1 cellular context compared by ENCODE assay signal in genomic region chr12:45279916-45280547, GRCh38.
TF ChIP-seq lines count a peak whose summit lies in the region.

No MANE protein-coding gene starts in this region.

TF ChIP-seq in K562, 482 proteins besides CTCF, POLR2A, EP300 and RAD21 (continued from another document):
- no peak for TF ChIP-seq CTCFL (IDR thresholded peaks at IDR 0.05; ENCODE audit: borderline replicate concordance, insufficient read depth, low read depth, low read length, poor library complexity, severe bottlenecking)
- no peak for TF ChIP-seq CLOCK (CRISPR knock-in tag; IDR thresholded peaks at IDR 0.05; ENCODE audit: borderline replicate concordance)
- peak; percentile 70 for TF ChIP-seq NFE2 (IDR thresholded peaks at IDR 0.05; ENCODE audit: low read depth)
- TF ChIP-seq CBFA2T2 (conservative IDR thresholded peaks at IDR 0.05) = peak; percentile 58
- TF ChIP-seq TRIM24 (IDR thresholded peaks at IDR 0.05) = no peak
- no peak for TF ChIP-seq TFE3 (CRISPR knock-in tag; IDR thresholded peaks at IDR 0.05)
- no peak for TF ChIP-seq IRF2 (CRISPR knock-in tag; IDR thresholded peaks at IDR 0.05)
- no peak for TF ChIP-seq ATF2 (CRISPR knock-in tag; IDR thresholded peaks at IDR 0.05)
- no peak for TF ChIP-seq ZSCAN32 (CRISPR knock-in tag; IDR thresholded peaks at IDR 0.05)
- no peak for TF ChIP-seq NR4A1 (CRISPR knock-in tag; IDR thresholded peaks at IDR 0.05)
- no peak for TF ChIP-seq NR4A1 (tag; IDR thresholded peaks at IDR 0.05)
- TF ChIP-seq ZNF79 (CRISPR knock-in tag; IDR thresholded peaks at IDR 0.05; ENCODE audit: low read depth) = no peak
- TF ChIP-seq ARID2 (IDR thresholded peaks at IDR 0.05) = no peak
- no peak for TF ChIP-seq MXD1 (CRISPR knock-in tag; IDR thresholded peaks at IDR 0.05; ENCODE audit: borderline replicate concordance, poor library complexity, severe bottlenecking)
- TF ChIP-seq MEIS2 (IDR thresholded peaks at IDR 0.05; ENCODE audit: partially characterized antibody) = peak; percentile 89
- peak; percentile 61 for TF ChIP-seq ARID1B (IDR thresholded peaks at IDR 0.05)
- no peak for TF ChIP-seq FOXM1 (IDR thresholded peaks at IDR 0.05; ENCODE audit: low read depth)
- TF ChIP-seq FOXM1 (CRISPR knock-in tag; IDR thresholded peaks at IDR 0.05; ENCODE audit: low read depth) = no peak
- no peak for TF ChIP-seq SP1 (CRISPR knock-in tag; IDR thresholded peaks at IDR 0.05)
- TF ChIP-seq USF1 (CRISPR knock-in tag; IDR thresholded peaks at IDR 0.05) = no peak
- TF ChIP-seq ZC3H4 (CRISPR knock-in tag; IDR thresholded peaks at IDR 0.05; ENCODE audit: borderline replicate concordance) = no peak
